Comparison of ENCODE assay signal across 23 cellular contexts in genomic region chr2:44207102-44207501, GRCh38.
"Had no signal": no experiment of that assay in that cellular context is flagged by ENCODE, and none has a peak within 500 bp of the region (broad histone marks: within the 10 kb centered on the region; RNA-seq: fewer than 3 reads in every experiment).

No MANE protein-coding gene starts in this region.

- DNase-seq: IMR-90, Kasumi-1, KG1, MV-4-11, NCI-H1048, NCI-H1105, NCI-H1417, NCI-H1436 treated with DMSO at 0.1 percent for 48 hours, NCI-H1694, NCI-H187 treated with DMSO at 0.1 percent for 48 hours, NCI-H2081, NCI-H2107, NCI-H2227 treated with DMSO at 0.1 percent for 48 hours, NCI-H524, NCI-H526 treated with DMSO at 0.1 percent for 48 hours, NCI-H748 treated with DMSO at 0.1 percent for 48 hours, Right ventricle myocardium superior, RPMI8226, SIG-M5 had no signal

- H3K27ac ChIP-seq: SJSA1, SK-N-MC had no signal

- FAIRE-seq: HepG2, RCC 7860 had no signal

- H3K4me3 ChIP-seq: SJSA1, SK-N-MC had no signal

- ATAC-seq: HepG2 had no signal

- H3K27me3 ChIP-seq: SJSA1 had no signal
